ENCODE assay signal across 27 cellular contexts in genomic region chr17:4861052-4861451, GRCh38. TPM values are rescaled to one million over a fixed set of nuclear protein-coding genes. Genes with fewer than 3 reads are reported as not detected.
A peak's percentile ranks its signal among the peaks of the same experiment; 100 is the strongest.
DNase-seq lines count a peak whose midpoint lies in the region; ATAC-seq and TF ChIP-seq lines count a peak whose summit lies in the region.
"Had no signal": no experiment of that assay in that cellular context is flagged by ENCODE, and none has a peak within 500 bp of the region (broad histone marks: within the 10 kb centered on the region; RNA-seq: fewer than 3 reads in every experiment).

No MANE protein-coding gene starts in this region.

- no peak for TF ChIP-seq EP300 in suprapubic skin (IDR thresholded peaks at IDR 0.05)

- ATAC-seq in RWPE2 (ENCODE audit: low read depth), result no peak
- no peak for ATAC-seq in HG03460 (IDR thresholded peaks at IDR 0.05; ENCODE audit: unreplicated experiment)
- no peak for ATAC-seq in sciatic nerve
- ATAC-seq: CD8-positive, alpha-beta T cell; mucosa of descending colon; natural killer cell; stimulated activated naive B cell treated with anti-CD40 and anti-IgM and Interleukin-4, amounts not matched to agents 10 μg/mL and 1 μg/mL and 100 μg/mL, for 72 hours had no signal

- H3K9me3 ChIP-seq in RWPE2 (ENCODE audit: severe bottlenecking) (no peaks in the 10 kb centered on the region), suprapubic skin (no peaks in the 10 kb centered on the region)
- H3K9me3 ChIP-seq: BE2C, HAP-1, mucosa of descending colon, thoracic aorta had no signal

- no peaks in the 10 kb centered on the region for H3K27me3 ChIP-seq in RWPE2 (ENCODE audit: insufficient read depth, poor library complexity, severe bottlenecking)
- H3K27me3 ChIP-seq in dorsolateral prefrontal cortex, result no peaks in the 10 kb centered on the region
- no peaks in the 10 kb centered on the region for H3K27me3 ChIP-seq in layer of hippocampus (ENCODE audit: control insufficient read depth, insufficient read depth, low read length)
- no peaks in the 10 kb centered on the region for H3K27me3 ChIP-seq in suprapubic skin
- H3K27me3 ChIP-seq: BE2C had no signal

- intact Hi-C loops in dorsolateral prefrontal cortex (cut with DNase I) (no loop called here), sciatic nerve (cut with DNase I) (no loop called here)

- no peak for TF ChIP-seq POLR2A in suprapubic skin (IDR thresholded peaks at IDR 0.05)

- DNase-seq in RWPE2 (ENCODE audit: low spot score) (no peak), dorsolateral prefrontal cortex (no peak), suprapubic skin (ENCODE audit: low spot score in 2 of 2) (no peak), occipital lobe (lab: John Stamatoyannopoulos, UW) (no peak), sciatic nerve (ENCODE audit: low spot score) (no peak)
- DNase-seq: activated CD4-positive, alpha-beta memory T cell treated with anti-CD3 and anti-CD28 coated beads, Interleukin-2, amount 10 ng/mL, durations not matched to agents 7 days and 5 days; activated CD8-positive, alpha-beta memory T cell treated with anti-CD3 and anti-CD28 coated beads, Interleukin-2, amount 50 U/mL, for 48 hours; activated naive CD4-positive, alpha-beta T cell treated with Interleukin-2 at 50 U/mL for 16 hours; BE2C; CD8-positive, alpha-beta T cell; cerebellar nuclear complex; DMS 273 treated with DMSO at 0.1 percent for 48 hours; EL; KG1; MM.1S; natural killer cell; NCI-H1930; NCI-H524 treated with DMSO at 0.1 percent for 48 hours; NK-92 treated with Interleukin-12 subunit alpha and Interleukin-12 subunit beta, amount 100 ng/mL, for 24 hours; SHP77 treated with DMSO at 0.1 percent for 48 hours; stimulated activated naive B cell treated with anti-CD40 and anti-IgM and Interleukin-4, amounts not matched to agents 10 μg/mL and 1 μg/mL and 100 μg/mL, for 72 hours had no signal

- H3K27ac ChIP-seq in RWPE2 (ENCODE audit: poor library complexity, severe bottlenecking) (peak overlapping the region; percentile 95), dorsolateral prefrontal cortex (peak overlapping the region; percentile 62 to 99 (median 95)), layer of hippocampus (ENCODE audit: low read depth, low read length) (peak overlapping the region; percentile 92), suprapubic skin (no peak overlapping the region)
- H3K27ac ChIP-seq: HL-60, thoracic aorta had no signal

- no peak overlapping the region for H3K4me3 ChIP-seq in RWPE2 (ENCODE audit: severe bottlenecking)
- peak overlapping the region in 17 of 59 donors; percentile 2 to 53 (median 41) for H3K4me3 ChIP-seq in dorsolateral prefrontal cortex
- H3K4me3 ChIP-seq in suprapubic skin, result peak overlapping the region; percentile 30
- H3K4me3 ChIP-seq: HAP-1, mucosa of descending colon, thoracic aorta had no signal

- H3K4me1 ChIP-seq in RWPE2 (ENCODE audit: insufficient read depth, poor library complexity, severe bottlenecking), result peaks cover 41% of the 10 kb centered on the region
- peaks cover 58% of the 10 kb centered on the region for H3K4me1 ChIP-seq in suprapubic skin
- H3K4me1 ChIP-seq: BE2C had no signal

- H3K36me3 ChIP-seq in RWPE2 (ENCODE audit: low read depth), result peaks cover 57% of the 10 kb centered on the region
- peaks cover 2% of the 10 kb centered on the region for H3K36me3 ChIP-seq in suprapubic skin
- H3K36me3 ChIP-seq: BE2C, HAP-1, thoracic aorta had no signal

- WGBS in suprapubic skin, result 63% methylated on average over 16 of the region's 16 CpGs

- TF ChIP-seq CTCF in RWPE2 (IDR thresholded peaks at IDR 0.05; ENCODE audit: poor library complexity, severe bottlenecking), result no peak
- TF ChIP-seq CTCF in dorsolateral prefrontal cortex (IDR thresholded peaks at IDR 0.05 in 54 of 56, conservative IDR thresholded peaks at IDR 0.05 in 2 of 56; ENCODE audit: low read depth in 1 of 56, partially characterized antibody in 56 of 56), result no peak
- no peak for TF ChIP-seq CTCF in suprapubic skin (IDR thresholded peaks at IDR 0.05)

RNA-seq across cellular contexts. Expression of gene MINK1, which starts 27.9 kb away (rescaled TPM):
- total RNA-seq in dorsolateral prefrontal cortex (100 to 1,000 TPM; 153 to 287 (median 196) TPM), suprapubic skin (100 to 1,000 TPM; 141 to 352 (median 169) TPM), occipital lobe (18.4 TPM), sciatic nerve (95.0 TPM)

RNA-seq across cellular contexts. Expression of gene C17orf107, which starts 38.3 kb away (rescaled TPM):
- 10 to 100 TPM in 80 of 120 experiments, 1 to 10 TPM in 40; 4.7 to 18.4 (median 11.2) TPM for total RNA-seq in dorsolateral prefrontal cortex
- 1 to 10 TPM; 3.7 to 9.8 (median 7.5) TPM for total RNA-seq in suprapubic skin
- total RNA-seq in occipital lobe, result 6.9 TPM
- total RNA-seq in sciatic nerve, result 2.4 TPM

RNA-seq across cellular contexts. Expression of gene CHRNE, which starts 41.8 kb away (rescaled TPM):
- total RNA-seq in dorsolateral prefrontal cortex (1 to 10 TPM in 67 of 120 experiments, under 1 TPM in 52, not detected in 1; 0.34 to 4.3 (median 1.1) TPM), suprapubic skin (1 to 10 TPM; 1.7 to 6.0 (median 2.4) TPM), occipital lobe (0.62 TPM), sciatic nerve (2.3 TPM)

RNA-seq across cellular contexts. Expression of gene PLD2, which starts 54.1 kb away (rescaled TPM):
- total RNA-seq in dorsolateral prefrontal cortex (10 to 100 TPM; 15.8 to 64.8 (median 35.8) TPM), suprapubic skin (100 to 1,000 TPM in 1 of 4 donors, 10 to 100 TPM in 3; 53.5 to 134 (median 57.6) TPM), occipital lobe (6.1 TPM), sciatic nerve (47.0 TPM)
